ENCODE assay signal across 1 cellular context in the genomic region with DNA sequence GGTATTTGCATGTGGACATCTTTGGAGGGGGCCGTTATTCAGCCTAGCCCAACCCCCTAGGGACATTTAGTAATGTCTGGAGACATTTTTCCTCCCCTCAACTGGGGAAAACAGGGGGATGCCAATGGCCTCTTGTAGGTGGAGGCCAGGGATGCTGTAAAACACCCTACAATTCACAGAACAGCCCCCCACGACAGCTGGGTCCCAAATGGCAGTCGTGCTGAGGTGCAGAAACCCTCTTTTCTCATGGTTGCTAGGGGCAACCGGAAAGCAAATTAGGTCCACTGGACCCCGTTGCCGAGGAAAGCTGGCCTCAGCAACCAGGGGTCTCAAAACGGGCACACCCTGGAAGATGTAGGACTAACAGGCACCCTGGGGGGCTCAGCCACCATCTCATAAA.
A peak's percentile ranks its signal among the peaks of the same experiment; 100 is the strongest.
TF ChIP-seq lines count a peak whose summit lies in the region.

No MANE protein-coding gene starts in this region.

TF ChIP-seq in K562, 482 proteins besides CTCF, POLR2A, EP300 and RAD21:
- peak; percentile 85 for TF ChIP-seq RFX1 (IDR thresholded peaks at IDR 0.05)
- no peak for TF ChIP-seq TARDBP (IDR thresholded peaks at IDR 0.05)
